ENCODE assay signal across 13 cellular contexts in the genomic region with DNA sequence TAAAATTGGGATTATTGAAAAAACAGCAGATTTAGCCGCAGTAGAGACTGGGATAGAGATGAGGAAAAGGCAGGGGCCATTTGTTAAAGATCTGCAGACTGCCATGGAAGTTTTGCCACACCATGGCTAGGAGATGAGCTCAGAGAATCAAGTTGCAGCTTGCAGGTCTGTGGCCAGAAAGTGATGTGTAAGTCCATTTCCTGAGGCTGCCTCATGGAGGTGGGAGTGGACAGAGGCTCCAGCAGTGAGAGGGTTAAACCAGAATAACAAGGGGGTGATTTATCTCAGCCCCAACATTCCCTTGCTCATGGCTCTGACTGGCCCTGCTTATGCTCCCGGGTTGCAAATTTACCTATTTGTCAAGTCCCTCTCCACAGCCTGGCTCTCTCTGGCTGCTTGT.
"Had no signal": no experiment of that assay in that cellular context is flagged by ENCODE, and none has a peak within 500 bp of the region (broad histone marks: within the 10 kb centered on the region; RNA-seq: fewer than 3 reads in every experiment).

No MANE protein-coding gene starts in this region.

- H3K27me3 ChIP-seq: ascending aorta had no signal

- H3K27ac Mint-ChIP-seq: activated CD4-positive, alpha-beta memory T cell treated with anti-CD3 and anti-CD28 coated beads, Interleukin-2, amount 10 ng/mL, durations not matched to agents 7 days and 5 days; activated CD4-positive, alpha-beta T cell treated with anti-CD3 and anti-CD28 coated beads for 36 hours; effector memory CD8-positive, alpha-beta T cell; memory B cell; natural killer cell treated with Interleukin-12 subunit alpha and Interleukin-12 subunit beta and Interleukin-15 and Interleukin-18, amount 100 ng/mL, for 72 hours had no signal

- H3K27ac ChIP-seq: ascending aorta, WERI-Rb-1 had no signal

- H3K36me3 Mint-ChIP-seq: memory B cell; natural killer cell treated with Interleukin-12 subunit alpha and Interleukin-12 subunit beta and Interleukin-15 and Interleukin-18, amount 100 ng/mL, for 72 hours had no signal

- H3K4me3 ChIP-seq: ascending aorta had no signal

- H3K36me3 ChIP-seq: ascending aorta, WERI-Rb-1 had no signal

- H3K4me1 ChIP-seq: ascending aorta had no signal

- H3K4me3 Mint-ChIP-seq: activated CD4-positive, alpha-beta memory T cell treated with anti-CD3 and anti-CD28 coated beads, Interleukin-2, amount 10 ng/mL, durations not matched to agents 7 days and 5 days; activated CD4-positive, alpha-beta T cell treated with anti-CD3 and anti-CD28 coated beads for 36 hours; effector memory CD8-positive, alpha-beta T cell; memory B cell; natural killer cell treated with Interleukin-12 subunit alpha and Interleukin-12 subunit beta and Interleukin-15 and Interleukin-18, amount 100 ng/mL, for 72 hours had no signal

- H3K4me1 Mint-ChIP-seq: activated CD4-positive, alpha-beta T cell treated with anti-CD3 and anti-CD28 coated beads for 36 hours; memory B cell had no signal

- H3K9me3 ChIP-seq: ascending aorta had no signal

- H3K9me3 Mint-ChIP-seq: activated CD4-positive, alpha-beta memory T cell treated with anti-CD3 and anti-CD28 coated beads, Interleukin-2, amount 10 ng/mL, durations not matched to agents 7 days and 5 days; effector memory CD8-positive, alpha-beta T cell; memory B cell; natural killer cell treated with Interleukin-12 subunit alpha and Interleukin-12 subunit beta and Interleukin-15 and Interleukin-18, amount 100 ng/mL, for 72 hours had no signal

- DNase-seq: activated CD4-positive, alpha-beta memory T cell treated with anti-CD3 and anti-CD28 coated beads, Interleukin-2, amount 10 ng/mL, durations not matched to agents 7 days and 5 days; activated CD4-positive, alpha-beta T cell treated with anti-CD3 and anti-CD28 coated beads for 36 hours; activated gamma-delta T cell treated with Interleukin-2 at 50 U/mL for 16 hours; activated T-cell treated with anti-CD3 and anti-CD28 coated beads, Interleukin-2, amount 50 U/mL, for 48 hours; central memory CD4-positive, alpha-beta T cell; effector memory CD8-positive, alpha-beta T cell; hypothalamus; stimulated activated CD4-positive, alpha-beta T cell treated with anti-CD3 and anti-CD28 coated beads, Interleukin-15, amount 100 ng/mL, for 24 hours; SW 1271; WERI-Rb-1 had no signal
